Comparison of ENCODE assay signal across 18 cellular contexts in the genomic region with DNA sequence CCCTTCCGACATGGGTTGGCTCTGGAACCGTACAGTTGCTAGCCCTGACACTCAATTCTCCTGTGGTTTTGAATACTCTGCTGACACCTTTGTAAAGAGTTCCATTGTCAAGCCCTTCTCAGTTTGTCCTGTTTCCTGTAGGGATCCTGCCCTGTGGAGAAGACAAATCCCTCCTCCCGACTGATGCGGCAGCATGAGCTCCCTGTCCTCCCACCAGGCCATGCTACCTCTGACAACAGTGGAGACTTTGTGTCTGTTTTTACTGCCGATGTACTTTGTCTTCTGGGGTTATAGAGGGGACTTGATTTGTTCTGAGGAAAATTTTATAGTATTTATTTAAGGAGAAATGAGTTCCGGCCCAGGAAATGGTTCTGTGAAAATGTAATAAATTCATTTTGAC.
"Had no signal": no experiment of that assay in that cellular context is flagged by ENCODE, and none has a peak within 500 bp of the region (broad histone marks: within the 10 kb centered on the region; RNA-seq: fewer than 3 reads in every experiment).

No MANE protein-coding gene starts in this region.

- ATAC-seq: esophagus mucosa, gastrocnemius medialis, heart right ventricle had no signal

- H3K9me3 ChIP-seq: gastrocnemius medialis, lower lobe of right lung, thyroid gland, uterus had no signal

- H3K27me3 ChIP-seq: gastrocnemius medialis, heart right ventricle, sigmoid colon, thyroid gland, upper lobe of left lung, uterus had no signal

- H3K36me3 ChIP-seq: gastrocnemius medialis, heart right ventricle, left ventricle myocardium inferior, lower lobe of right lung, sigmoid colon, thyroid gland, upper lobe of left lung, uterus had no signal

- H3K27ac ChIP-seq: gastrocnemius medialis, heart right ventricle, left ventricle myocardium inferior, lower lobe of right lung, sigmoid colon, skin epidermis, thyroid gland, upper lobe of left lung, uterus had no signal

- DNase-seq: cortex of kidney; effector memory CD4-positive, alpha-beta T cell; gastrocnemius medialis; heart right ventricle; islet precursor cell; left ventricle myocardium inferior; lower lobe of right lung; naive B cell; posterior cingulate gyrus; sigmoid colon; stimulated activated CD4-positive, alpha-beta T cell treated with anti-CD3 and anti-CD28 coated beads, Interleukin-2, amount 100 ng/mL, for 24 hours; stimulated activated CD4-positive, alpha-beta T cell treated with anti-CD3 and anti-CD28 coated beads, Interleukin-4, amount 100 ng/mL, for 4 hours; stimulated activated naive CD4-positive, alpha-beta T cell treated with Interleukin-2 at 50 U/mL for 16 hours; thyroid gland; upper lobe of left lung; uterus had no signal

- H3K4me1 ChIP-seq: gastrocnemius medialis, heart right ventricle, left ventricle myocardium inferior, lower lobe of right lung, sigmoid colon, upper lobe of left lung had no signal

- H3K4me3 ChIP-seq: gastrocnemius medialis, heart right ventricle, left ventricle myocardium inferior, lower lobe of right lung, sigmoid colon, skin epidermis, thyroid gland, upper lobe of left lung, uterus had no signal
